ENCODE assay signal across 8 cellular contexts in genomic region chr6:130885392-130886192, GRCh38. TPM values are rescaled to one million over a fixed set of nuclear protein-coding genes. Genes with fewer than 3 reads are reported as not detected.
A peak's percentile ranks its signal among the peaks of the same experiment; 100 is the strongest.
DNase-seq lines count a peak whose midpoint lies in the region; ATAC-seq and TF ChIP-seq lines count a peak whose summit lies in the region.

No MANE protein-coding gene starts in this region.

- peak; percentile 80 to 94 (median 88) for ATAC-seq in psoas muscle
- no peak for ATAC-seq in GM21737 (IDR thresholded peaks at IDR 0.05; ENCODE audit: unreplicated experiment)

- H3K27ac ChIP-seq in H9 (ENCODE audit: insufficient read length, low read depth, low read length) (no peak overlapping the region), psoas muscle (no peak overlapping the region)

- H3K23me2 ChIP-seq in H9 (ENCODE audit: insufficient read length, low read depth, low read length, poor library complexity, severe bottlenecking) = no peaks in the 10 kb centered on the region

- no peaks in the 10 kb centered on the region for H3K27me3 Mint-ChIP-seq in H9 (ENCODE audit: low read depth)
- H3K27me3 Mint-ChIP-seq in activated naive CD4-positive, alpha-beta T cell treated with anti-CD3 and anti-CD28 coated beads, Interleukin-2, amount 10 ng/mL, durations not matched to agents 7 days and 5 days = no peaks in the 10 kb centered on the region

- H3K4me3 ChIP-seq in psoas muscle = no peak overlapping the region

- no peak overlapping the region for H3K18ac ChIP-seq in H9 (ENCODE audit: insufficient read length, low read depth, low read length)

- TF ChIP-seq CTCF in GM10248 (IDR thresholded peaks at IDR 0.05; ENCODE audit: control extremely low read depth, extremely low read depth, low read depth, missing control alignments) (peak; percentile 84), H9 (conservative IDR thresholded peaks at IDR 0.05) (peak; percentile 93), psoas muscle (IDR thresholded peaks at IDR 0.05) (peak; percentile 94)

- no peak overlapping the region for H3K9ac ChIP-seq in H9 (ENCODE audit: extremely low read depth, insufficient read length, low read length)

- no peaks in the 10 kb centered on the region for H3K4me1 Mint-ChIP-seq in H9
- H3K4me1 Mint-ChIP-seq in activated naive CD4-positive, alpha-beta T cell treated with anti-CD3 and anti-CD28 coated beads, Interleukin-2, amount 10 ng/mL, durations not matched to agents 7 days and 5 days = no peaks in the 10 kb centered on the region

- H3K4ac ChIP-seq in H9 (ENCODE audit: low read depth, low read length) = no peak overlapping the region

- no peak overlapping the region for H3K56ac ChIP-seq in H9 (ENCODE audit: insufficient read length, low read depth, low read length)

- H3K23ac ChIP-seq in H9 (ENCODE audit: insufficient read length, low read depth, low read length) = no peak overlapping the region

- H3T11ph ChIP-seq in H9 (ENCODE audit: low read length) = no peak overlapping the region

- no peak overlapping the region for H2BK15ac ChIP-seq in H9 (ENCODE audit: low read depth, low read length)

- H3K27ac Mint-ChIP-seq in H9 = no peak overlapping the region
- no peak overlapping the region for H3K27ac Mint-ChIP-seq in activated naive CD4-positive, alpha-beta T cell treated with anti-CD3 and anti-CD28 coated beads, Interleukin-2, amount 10 ng/mL, durations not matched to agents 7 days and 5 days

- POLR2A ChIA-PET in GM10248 (lab: Yijun Ruan, JAX) = no interaction called here

- DNase-seq in GM10248 (ENCODE audit: extremely low spot score) (peak; percentile 51), H9 (peak; percentile 57), M059J (ENCODE audit: low read depth) (peak; percentile 81), SK-N-DZ (ENCODE audit: low spot score) (peak; percentile 72), glomerular visceral epithelial cell (ENCODE audit: extremely low spot score) (peak; percentile 81), psoas muscle (peak in 1 of 2 donors; percentile 17)
- DNase-seq in activated naive CD4-positive, alpha-beta T cell treated with anti-CD3 and anti-CD28 coated beads, Interleukin-2, amount 10 ng/mL, durations not matched to agents 7 days and 5 days = peak; percentile 82

- intact Hi-C loops in psoas muscle (cut with DNase I) = loop anchor here (1.0 to 10.0 kb wide), 6 partner anchors 231 to 742 kb away; partner anchors contain the start of gene MED23 (in 2 of the 2)

- no peaks in the 10 kb centered on the region for H3K79me1 ChIP-seq in H9 (ENCODE audit: insufficient read depth, low read depth, low read length, poor library complexity, severe bottlenecking)

- H3K9me3 Mint-ChIP-seq in H9 = no peaks in the 10 kb centered on the region
- H3K9me3 Mint-ChIP-seq in activated naive CD4-positive, alpha-beta T cell treated with anti-CD3 and anti-CD28 coated beads, Interleukin-2, amount 10 ng/mL, durations not matched to agents 7 days and 5 days = no peaks in the 10 kb centered on the region

- H4K8ac ChIP-seq in H9 (replicated peaks; ENCODE audit: insufficient read length, low read depth, low read length) = no peak overlapping the region

- H4K91ac ChIP-seq in H9 (ENCODE audit: insufficient read length, low read depth, low read length) = no peak overlapping the region

- no peak overlapping the region for H4K5ac ChIP-seq in H9 (ENCODE audit: insufficient read length, low read depth, low read length)

- H4K20me1 ChIP-seq in H9 (ENCODE audit: control insufficient read depth, insufficient read depth, insufficient read length) = no peaks in the 10 kb centered on the region

- H3K4me2 ChIP-seq in H9 (ENCODE audit: insufficient read depth, insufficient read length, low read length) = no peak overlapping the region

- H2BK12ac ChIP-seq in H9 (ENCODE audit: insufficient read length, low read depth, low read length) = no peak overlapping the region

- no peak overlapping the region for H2AK5ac ChIP-seq in H9 (ENCODE audit: insufficient read length, low read length)

- no peaks in the 10 kb centered on the region for H3K9me3 ChIP-seq in H9 (ENCODE audit: control insufficient read depth, low read depth, low read length)
- no peaks in the 10 kb centered on the region for H3K9me3 ChIP-seq in psoas muscle

- peaks cover 0 to 8% of the 10 kb centered on the region in 2 donors for H3K36me3 ChIP-seq in psoas muscle (ENCODE audit: insufficient read depth in 1 of 2, low read depth in 1 of 2)

- H3K4me1 ChIP-seq in H9 (ENCODE audit: insufficient read depth, low read length) = no peaks in the 10 kb centered on the region
- no peaks in the 10 kb centered on the region for H3K4me1 ChIP-seq in psoas muscle

- H3K79me2 ChIP-seq in H9 (ENCODE audit: insufficient read depth, low read length) = no peaks in the 10 kb centered on the region

- WGBS in H9 (ENCODE audit: extremely low coverage, insufficient read length, low lambda C conversion rate) = no CpG with 5 or more reads among the region's 4 CpGs
- 28 to 31% (median 30%) methylated on average over 4 of the region's 4 CpGs for WGBS in psoas muscle, 3 donors

- no peak overlapping the region for H2BK20ac ChIP-seq in H9 (ENCODE audit: low read depth, low read length, poor library complexity, severe bottlenecking)

- CTCF ChIA-PET in GM10248 (lab: Yijun Ruan, JAX) = interaction anchor here (0.8 to 5.5 kb wide), 47 partner anchors 8 to 1415 kb away, joined by 3 to 139 read pairs (median 4); partner anchors contain the start of gene MED23
- CTCF ChIA-PET in activated naive CD4-positive, alpha-beta T cell treated with anti-CD3 and anti-CD28 coated beads, Interleukin-2, amount 10 ng/mL, durations not matched to agents 7 days and 5 days (lab: Charles Lee) = interaction anchor here (0.6 to 3.5 kb wide), 24 partner anchors 8 to 1032 kb away, joined by 3 to 57 read pairs (median 4); partner anchors contain the start of gene MED23

- H2AFZ ChIP-seq in H9 (ENCODE audit: low read length) = no peak overlapping the region

- H3K14ac ChIP-seq in H9 (ENCODE audit: insufficient read depth, low read length) = no peak overlapping the region

- H3K4me3 Mint-ChIP-seq in H9 = no peak overlapping the region
- H3K4me3 Mint-ChIP-seq in activated naive CD4-positive, alpha-beta T cell treated with anti-CD3 and anti-CD28 coated beads, Interleukin-2, amount 10 ng/mL, durations not matched to agents 7 days and 5 days = no peak overlapping the region

- peaks cover 0 to 7% (median 4%) of the 10 kb centered on the region in 3 experiments; a peak in 3 of 7 replicates for H3K36me3 Mint-ChIP-seq in H9 (ENCODE audit: insufficient read depth in 1 of 3, low read depth in 3 of 3)
- no peaks in the 10 kb centered on the region for H3K36me3 Mint-ChIP-seq in activated naive CD4-positive, alpha-beta T cell treated with anti-CD3 and anti-CD28 coated beads, Interleukin-2, amount 10 ng/mL, durations not matched to agents 7 days and 5 days

- no peak overlapping the region for H2BK120ac ChIP-seq in H9 (ENCODE audit: low read depth, low read length, poor library complexity, severe bottlenecking)

- no peaks in the 10 kb centered on the region for H3K27me3 ChIP-seq in H9 (ENCODE audit: insufficient read depth, low read length)
- no peaks in the 10 kb centered on the region for H3K27me3 ChIP-seq in psoas muscle (ENCODE audit: insufficient read depth in 3 of 3, low read length in 2 of 3)

- H2BK5ac ChIP-seq in H9 (ENCODE audit: insufficient read length, low read length) = no peak overlapping the region

RNA-seq across cellular contexts. Expression of gene SMLR1, which starts 58.4 kb away (rescaled TPM):
- not detected in 2 replicates for total RNA-seq in H9 (2021)
- not detected in 2 replicates for total RNA-seq in M059J (2014; rRNA removed; shearing (Covaris generic))
- polyA plus RNA-seq in SK-N-DZ (2014; cell fraction: cytosol; rRNA removed) = not detected in 2 replicates
- polyA plus RNA-seq in SK-N-DZ (2014; cell fraction: nucleus; rRNA removed) = not detected in 2 replicates
- total RNA-seq in psoas muscle = not detected
- polyA plus RNA-seq in psoas muscle = not detected
